In genomic region chr6:47376930-47377329, GRCh38 we compare ENCODE assay signal across 19 cellular contexts.
DNase-seq lines count a peak whose midpoint lies in the region; ATAC-seq, FAIRE-seq and TF ChIP-seq lines count a peak whose summit lies in the region.
"Had no signal": no experiment of that assay in that cellular context is flagged by ENCODE, and none has a peak within 500 bp of the region (broad histone marks: within the 10 kb centered on the region; RNA-seq: fewer than 3 reads in every experiment).

No MANE protein-coding gene starts in this region.

- ATAC-seq in HepG2, result peak; percentile 37; the same call in 2 of the 3 replicates
- no peak for ATAC-seq in right lobe of liver
- ATAC-seq in HG02798 (IDR thresholded peaks at IDR 0.05; ENCODE audit: poor library complexity, unreplicated experiment), result peak; percentile 54
- ATAC-seq in activated CD8-positive, alpha-beta T cell treated with anti-CD3 and anti-CD28 coated beads, Interleukin-2, amount 10 ng/mL, durations not matched to agents 7 days and 5 days, result peak; percentile 85
- no peak for ATAC-seq in heart left ventricle
- no peak; the same call in 1 of the 2 replicates for ATAC-seq in WTC11

- no peak overlapping the region for H3K23ac ChIP-seq in mesendoderm (ENCODE audit: low read length)

- no peak overlapping the region for H3K4ac ChIP-seq in mesendoderm (ENCODE audit: low read depth, low read length)

- H3K9me3 ChIP-seq in HepG2 (ENCODE audit: low read length), result no peaks in the 10 kb centered on the region
- H3K9me3 ChIP-seq in right lobe of liver, result no peaks in the 10 kb centered on the region
- no peaks in the 10 kb centered on the region for H3K9me3 ChIP-seq in heart left ventricle
- H3K9me3 ChIP-seq: ascending aorta, neutrophil, sigmoid colon, transverse colon had no signal

- peaks cover 4% of the 10 kb centered on the region; the same call in 1 of the 2 replicates for H3K4me1 ChIP-seq in HepG2 (ENCODE audit: insufficient read depth, low read length)
- no peaks in the 10 kb centered on the region for H3K4me1 ChIP-seq in right lobe of liver
- H3K4me1 ChIP-seq in heart left ventricle, result no peaks in the 10 kb centered on the region
- no peaks in the 10 kb centered on the region for H3K4me1 ChIP-seq in mesendoderm (ENCODE audit: control insufficient read depth, low read depth, low read length)
- H3K4me1 ChIP-seq: ascending aorta, sigmoid colon, transverse colon had no signal

- WGBS in HepG2 (ENCODE audit: low lambda C conversion rate), result 81% methylated on average over 15 of the region's 15 CpGs
- 61% methylated on average over 8 of the region's 15 CpGs for WGBS in right lobe of liver (ENCODE audit: insufficient coverage, low coverage, low lambda C conversion rate, missing lambda C conversion rate)
- WGBS in heart left ventricle, 4 donors, result 66 to 90% (median 71%) methylated on average over 15 of the region's 15 CpGs
- WGBS in mesendoderm (ENCODE audit: extremely low coverage, insufficient coverage, low lambda C conversion rate), result no CpG with 5 or more reads among the region's 15 CpGs

- H3K79me2 ChIP-seq in HepG2 (ENCODE audit: insufficient read depth, low read length) (no peaks in the 10 kb centered on the region), mesendoderm (ENCODE audit: control insufficient read depth, insufficient read depth, low read length) (no peaks in the 10 kb centered on the region)

- peaks cover 9% of the 10 kb centered on the region for H3K4me1 Mint-ChIP-seq in activated CD8-positive, alpha-beta T cell treated with anti-CD3 and anti-CD28 coated beads, Interleukin-2, amount 10 ng/mL, durations not matched to agents 7 days and 5 days (ENCODE audit: low read depth)
- peaks cover 6% of the 10 kb centered on the region for H3K4me1 Mint-ChIP-seq in WTC11

- H3K36me3 Mint-ChIP-seq in activated CD8-positive, alpha-beta T cell treated with anti-CD3 and anti-CD28 coated beads, Interleukin-2, amount 10 ng/mL, durations not matched to agents 7 days and 5 days (ENCODE audit: low read depth), result no peaks in the 10 kb centered on the region
- no peaks in the 10 kb centered on the region for H3K36me3 Mint-ChIP-seq in WTC11

- H3K27me3 Mint-ChIP-seq in activated CD8-positive, alpha-beta T cell treated with anti-CD3 and anti-CD28 coated beads, Interleukin-2, amount 10 ng/mL, durations not matched to agents 7 days and 5 days (ENCODE audit: low read depth), result peaks cover 9% of the 10 kb centered on the region
- H3K27me3 Mint-ChIP-seq in WTC11 (ENCODE audit: low read depth), result no peaks in the 10 kb centered on the region

- POLR2A ChIA-PET in HepG2 (lab: Yijun Ruan, JAX), result no interaction called here
- POLR2A ChIA-PET in activated CD8-positive, alpha-beta T cell treated with anti-CD3 and anti-CD28 coated beads, Interleukin-2, amount 10 ng/mL, durations not matched to agents 7 days and 5 days (lab: Charles Lee), result no interaction called here
- POLR2A ChIA-PET in WTC11 (lab: Charles Lee), result no interaction called here

- FAIRE-seq in HepG2 (lab: Jason Lieb, UNC), result no peak
- FAIRE-seq: keratinocyte had no signal

- no peak overlapping the region for H4K5ac ChIP-seq in mesendoderm (ENCODE audit: low read length)

- no TSS peak for BruUV-seq in HepG2 (replicated peaks; lab: Mats Ljungman, UMichigan)

- no peaks in the 10 kb centered on the region for H3K79me1 ChIP-seq in mesendoderm (ENCODE audit: low read length)

- no peak for TF ChIP-seq RAD21 in HepG2 (CRISPR knock-in tag; IDR thresholded peaks at IDR 0.05)

- H3K27ac ChIP-seq in HepG2 (ENCODE audit: extremely low read length, insufficient read depth, low read length) (no peak overlapping the region), right lobe of liver (no peak overlapping the region), heart left ventricle (no peak overlapping the region), mesendoderm (ENCODE audit: low read depth, low read length) (no peak overlapping the region)
- H3K27ac ChIP-seq: ascending aorta, neutrophil, RWPE1, sigmoid colon, transverse colon had no signal

- in situ Hi-C loops in HepG2 (cut with HindIII; ENCODE audit: extremely low pct_ligation_motif_present, low pct_unique_long_range_greater_than_20kb), result no loop called here

- CTCF ChIA-PET in HepG2 (lab: Yijun Ruan, JAX; ENCODE audit: low intra/inter-chr PET ratio, low total read pairs), result no interaction called here
- CTCF ChIA-PET in activated CD8-positive, alpha-beta T cell treated with anti-CD3 and anti-CD28 coated beads, Interleukin-2, amount 10 ng/mL, durations not matched to agents 7 days and 5 days (lab: Charles Lee), result no interaction called here
- CTCF ChIA-PET in WTC11 (lab: Charles Lee), result interaction anchor here (0.5 kb wide), 1 partner anchor 32 kb away, joined by 3 read pairs; no protein-coding TSS in a partner anchor

- intact Hi-C loops in HepG2 (cut with micrococcal nuclease; ENCODE audit: unreplicated experiment) (no loop called here), right lobe of liver (cut with DNase I) (no loop called here), heart left ventricle (cut with DNase I) (no loop called here)

- no peaks in the 10 kb centered on the region for H3K9me3 Mint-ChIP-seq in activated CD8-positive, alpha-beta T cell treated with anti-CD3 and anti-CD28 coated beads, Interleukin-2, amount 10 ng/mL, durations not matched to agents 7 days and 5 days (ENCODE audit: insufficient read depth)
- no peaks in the 10 kb centered on the region for H3K9me3 Mint-ChIP-seq in WTC11

- no peak overlapping the region for H3K4me3 Mint-ChIP-seq in activated CD8-positive, alpha-beta T cell treated with anti-CD3 and anti-CD28 coated beads, Interleukin-2, amount 10 ng/mL, durations not matched to agents 7 days and 5 days
- no peak overlapping the region for H3K4me3 Mint-ChIP-seq in WTC11

- no peak overlapping the region for H3K18ac ChIP-seq in mesendoderm (ENCODE audit: low read length)

- H3K27ac Mint-ChIP-seq in activated CD8-positive, alpha-beta T cell treated with anti-CD3 and anti-CD28 coated beads, Interleukin-2, amount 10 ng/mL, durations not matched to agents 7 days and 5 days, result peak overlapping the region; percentile 75
- H3K27ac Mint-ChIP-seq in WTC11, result no peak overlapping the region

- H3K56ac ChIP-seq in mesendoderm (ENCODE audit: low read length), result no peak overlapping the region

- H3K4me3 ChIP-seq in HepG2 (replicated peaks in 1 of 3; ENCODE audit: insufficient read depth in 1 of 3, low read depth in 2 of 3, low read length in 3 of 3), result no peak overlapping the region
- no peak overlapping the region for H3K4me3 ChIP-seq in right lobe of liver
- H3K4me3 ChIP-seq in heart left ventricle, result no peak overlapping the region
- H3K4me3 ChIP-seq in mesendoderm (ENCODE audit: low read length), result no peak overlapping the region
- H3K4me3 ChIP-seq: ascending aorta, sigmoid colon, transverse colon had no signal

- TF ChIP-seq POLR2A in HepG2 (IDR thresholded peaks at IDR 0.05; ENCODE audit: insufficient read depth in 1 of 2, low read depth in 2 of 2, low read length in 2 of 2) (no peak), right lobe of liver (IDR thresholded peaks at IDR 0.05) (no peak), heart left ventricle (IDR thresholded peaks at IDR 0.05) (no peak)

- H2AK5ac ChIP-seq in mesendoderm (ENCODE audit: low read length), result no peak overlapping the region

- H2BK120ac ChIP-seq in mesendoderm (ENCODE audit: low read depth, low read length), result no peak overlapping the region

- no peak overlapping the region for H4K8ac ChIP-seq in mesendoderm (ENCODE audit: low read depth, low read length)

- DNase-seq in HepG2 (ENCODE audit: low spot score) (no peak), right lobe of liver (no peak), heart left ventricle (no peak), mesendoderm (no peak), WTC11 (ENCODE audit: low spot score) (no peak)
- peak; percentile 46 for DNase-seq in activated CD8-positive, alpha-beta T cell treated with anti-CD3 and anti-CD28 coated beads, Interleukin-2, amount 10 ng/mL, durations not matched to agents 7 days and 5 days
- no peak for DNase-seq in stimulated activated CD4-positive, alpha-beta T cell treated with anti-CD3 and anti-CD28 coated beads, Interleukin-4, amount 100 ng/mL, for 1 hour
- DNase-seq: Calu3; cortex of kidney; erythroblast; NCI-H2029; sigmoid colon; stimulated activated CD4-positive, alpha-beta T cell treated with anti-CD3 and anti-CD28 coated beads, Interleukin-4, amount 100 ng/mL, for 4 hours; transverse colon had no signal

- H4K20me1 ChIP-seq in HepG2 (ENCODE audit: insufficient read depth, low read length), result no peaks in the 10 kb centered on the region

- peaks cover 0 to 24% of the 10 kb centered on the region in 2 experiments; a peak in 2 of 5 replicates for H3K27me3 ChIP-seq in HepG2 (ENCODE audit: control insufficient read depth in 1 of 2, insufficient read depth in 2 of 2, low read length in 2 of 2)
- H3K27me3 ChIP-seq in right lobe of liver, result no peaks in the 10 kb centered on the region
- H3K27me3 ChIP-seq in heart left ventricle, result no peaks in the 10 kb centered on the region
- no peaks in the 10 kb centered on the region for H3K27me3 ChIP-seq in mesendoderm (ENCODE audit: insufficient read depth, low read length, poor library complexity)
- H3K27me3 ChIP-seq: ascending aorta, sigmoid colon, transverse colon had no signal

- no peak overlapping the region for H2BK5ac ChIP-seq in mesendoderm (ENCODE audit: low read length)

- H3K9ac ChIP-seq in HepG2 (ENCODE audit: insufficient read depth, low read depth, low read length), result no peak overlapping the region
- H3K9ac ChIP-seq in mesendoderm (ENCODE audit: low read length), result no peak overlapping the region

- TF ChIP-seq CTCF in HepG2 (CRISPR knock-in tag; IDR thresholded peaks at IDR 0.05) (no peak), right lobe of liver (IDR thresholded peaks at IDR 0.05) (no peak), heart left ventricle (IDR thresholded peaks at IDR 0.05) (no peak), WTC11 (IDR thresholded peaks at IDR 0.05) (no peak)

- no peak overlapping the region for H2BK15ac ChIP-seq in mesendoderm (replicated peaks; ENCODE audit: low read depth)

- H3K4me2 ChIP-seq in HepG2 (ENCODE audit: low read depth, low read length), result no peak overlapping the region
- no peak overlapping the region for H3K4me2 ChIP-seq in mesendoderm (ENCODE audit: low read length)

- TF ChIP-seq EP300 in HepG2 (IDR thresholded peaks at IDR 0.05; ENCODE audit: low read depth in 2 of 2, low read length in 2 of 2) (no peak), HepG2 (CRISPR knock-in tag; IDR thresholded peaks at IDR 0.05; ENCODE audit: borderline replicate concordance) (no peak)

- H3K36me3 ChIP-seq in HepG2 (replicated peaks in 1 of 2; ENCODE audit: control insufficient read depth in 1 of 2, insufficient read depth in 2 of 2, low read length in 2 of 2) (no peaks in the 10 kb centered on the region), right lobe of liver (no peaks in the 10 kb centered on the region), heart left ventricle (no peaks in the 10 kb centered on the region), mesendoderm (ENCODE audit: control insufficient read depth, insufficient read depth, low read length) (no peaks in the 10 kb centered on the region)
- H3K36me3 ChIP-seq: ascending aorta, neutrophil, sigmoid colon, transverse colon had no signal

- no peak overlapping the region for H2AFZ ChIP-seq in HepG2 (ENCODE audit: low read length)

TF ChIP-seq in HepG2, 621 proteins besides CTCF, POLR2A, EP300 and RAD21 (continues in another document):
- TF ChIP-seq ZNF891 (CRISPR knock-in tag; IDR thresholded peaks at IDR 0.05) (no peak), ZNF264 (CRISPR knock-in tag; IDR thresholded peaks at IDR 0.05) (no peak)

TF ChIP-seq in WTC11, 78 proteins besides CTCF, POLR2A, EP300 and RAD21 (continues in another document):
- TF ChIP-seq ZNF138 (CRISPR knock-in tag; conservative IDR thresholded peaks at IDR 0.05), result no peak

Comparison
In these comparisons a context has a peak if more than half of its experiments do, and no peak if none do; other contexts are left out.
1. ATAC-seq: peak in HepG2 (single experiment), HG02798 (single experiment) and activated CD8-positive, alpha-beta T cell treated with anti-CD3 and anti-CD28 coated beads, Interleukin-2, amount 10 ng/mL, durations not matched to agents 7 days and 5 days (single experiment); none in right lobe of liver (0 of 4), heart left ventricle (0 of 4) and WTC11 (single experiment).